Comparison of ENCODE assay signal across 16 cellular contexts in the genomic region with DNA sequence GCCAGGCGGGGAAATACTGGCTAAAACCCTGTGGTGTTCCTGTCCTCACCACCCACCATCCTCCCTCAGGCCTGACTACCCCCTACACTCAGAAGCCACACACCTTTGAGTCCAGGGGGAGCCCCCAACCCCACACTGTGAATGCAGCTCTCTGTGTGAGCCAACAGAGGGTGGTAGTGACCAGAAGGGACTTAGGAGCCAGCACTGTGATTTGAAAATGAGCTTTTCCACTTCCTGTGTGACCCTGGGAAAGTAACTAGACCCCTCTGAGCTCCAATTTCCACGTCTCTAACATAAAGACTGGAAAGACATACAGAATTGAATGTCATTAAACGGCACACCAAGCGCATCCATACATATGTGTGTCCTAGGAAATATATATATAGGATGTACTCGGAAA. TPM values are rescaled to one million over a fixed set of nuclear protein-coding genes. Genes with fewer than 3 reads are reported as not detected.
DNase-seq lines count a peak whose midpoint lies in the region; ATAC-seq, FAIRE-seq and TF ChIP-seq lines count a peak whose summit lies in the region.
"Had no signal": no experiment of that assay in that cellular context is flagged by ENCODE, and none has a peak within 500 bp of the region (broad histone marks: within the 10 kb centered on the region; RNA-seq: fewer than 3 reads in every experiment).

No MANE protein-coding gene starts in this region.

- peak overlapping the region; percentile 56; the same call in 1 of the 2 replicates for H2BK20ac ChIP-seq in H1 (ENCODE audit: low read length)

- H3K4me3 ChIP-seq in HepG2 (replicated peaks in 1 of 3; ENCODE audit: insufficient read depth in 1 of 3, low read depth in 2 of 3, low read length in 3 of 3) (no peak overlapping the region), right lobe of liver (no peak overlapping the region), Loucy (ENCODE audit: low read length, poor library complexity, severe bottlenecking) (no peak overlapping the region), H1 (ENCODE audit: extremely low read depth in 1 of 4, insufficient read depth in 2 of 4, low read depth in 3 of 4, low read length in 4 of 4) (no peak overlapping the region), Peyer's patch (no peak overlapping the region)
- H3K4me3 ChIP-seq: SJCRH30, spleen had no signal

- FAIRE-seq in HepG2 (lab: Jason Lieb, UNC) (no peak), H1 (lab: Jason Lieb, UNC) (no peak)

- H3K79me2 ChIP-seq in HepG2 (ENCODE audit: insufficient read depth, low read length) (no peaks in the 10 kb centered on the region), Loucy (ENCODE audit: insufficient read depth, low read length) (peaks cover 74% of the 10 kb centered on the region; the same call in 1 of the 2 replicates), H1 (ENCODE audit: control insufficient read depth in 1 of 2, insufficient read depth in 2 of 2, low read length in 2 of 2) (no peaks in the 10 kb centered on the region; a peak in 1 of 4 replicates)
- H3K79me2 ChIP-seq: parathyroid adenoma had no signal

- no TSS peak for BruUV-seq in HepG2 (replicated peaks; lab: Mats Ljungman, UMichigan)

- H3K4ac ChIP-seq in H1 (replicated peaks; ENCODE audit: insufficient read length, low read depth, low read length) = no peak overlapping the region

- H4K5ac ChIP-seq in H1 (ENCODE audit: insufficient read length, low read depth, low read length) = no peak overlapping the region

- no peak overlapping the region for H2BK15ac ChIP-seq in H1 (ENCODE audit: low read length)

- H3F3A ChIP-seq in Loucy (ENCODE audit: low read depth) = no peaks in the 10 kb centered on the region

- no peak overlapping the region for H3K23ac ChIP-seq in H1 (ENCODE audit: insufficient read length)

- H2AK5ac ChIP-seq in H1 (ENCODE audit: low read depth, low read length) = no peak overlapping the region

- no peak overlapping the region for H3K56ac ChIP-seq in H1 (replicated peaks; ENCODE audit: insufficient read length, low read depth, low read length)

- no peaks in the 10 kb centered on the region for H3K9me3 ChIP-seq in HepG2 (ENCODE audit: low read length)
- H3K9me3 ChIP-seq in right lobe of liver = no peaks in the 10 kb centered on the region
- no peaks in the 10 kb centered on the region for H3K9me3 ChIP-seq in Loucy (ENCODE audit: insufficient read depth, low read depth, low read length)
- H3K9me3 ChIP-seq in H1 (ENCODE audit: insufficient read depth in 2 of 2, low read depth in 1 of 2, low read length in 1 of 2) = no peaks in the 10 kb centered on the region
- no peaks in the 10 kb centered on the region for H3K9me3 ChIP-seq in Peyer's patch
- H3K9me3 ChIP-seq: SJCRH30, spleen had no signal

- no peaks in the 10 kb centered on the region for H3K79me1 ChIP-seq in H1 (ENCODE audit: low read depth, low read length)

- 19% methylated on average over 5 of the region's 5 CpGs for WGBS in HepG2 (ENCODE audit: low lambda C conversion rate)
- WGBS in right lobe of liver (ENCODE audit: insufficient coverage, low coverage, low lambda C conversion rate, missing lambda C conversion rate) = 72% methylated on average over 4 of the region's 5 CpGs
- WGBS in H1 (ENCODE audit: extremely low coverage in 1 of 2, insufficient coverage in 1 of 2, insufficient read length in 1 of 2, insufficient replicate concordance in 2 of 2, low coverage in 1 of 2, low lambda C conversion rate in 2 of 2, missing lambda C conversion rate in 1 of 2), 2 experiments = 81% methylated on average over 5 of the region's 5 CpGs; no CpG with 5 or more reads in 1 of the 2 experiments

- H2BK120ac ChIP-seq in H1 (replicated peaks; ENCODE audit: low read depth, low read length) = no peak overlapping the region

- no peaks in the 10 kb centered on the region for H3K23me2 ChIP-seq in H1 (ENCODE audit: low read depth, low read length)

- no peak for TF ChIP-seq RAD21 in HepG2 (CRISPR knock-in tag; IDR thresholded peaks at IDR 0.05)
- TF ChIP-seq RAD21 in H1 (IDR thresholded peaks at IDR 0.05 in 1 of 2, conservative IDR thresholded peaks at IDR 0.05 in 1 of 2; ENCODE audit: low read depth in 2 of 2, low read length in 2 of 2) = peak; percentile 61 to 76

- H3K36me3 ChIP-seq in HepG2 (replicated peaks in 1 of 2; ENCODE audit: control insufficient read depth in 1 of 2, insufficient read depth in 2 of 2, low read length in 2 of 2) = no peaks in the 10 kb centered on the region
- H3K36me3 ChIP-seq in right lobe of liver = no peaks in the 10 kb centered on the region
- no peaks in the 10 kb centered on the region for H3K36me3 ChIP-seq in Loucy (ENCODE audit: insufficient read depth, low read length)
- no peaks in the 10 kb centered on the region for H3K36me3 ChIP-seq in H1 (ENCODE audit: control insufficient read depth in 2 of 4, insufficient read depth in 4 of 4, low read length in 3 of 4)
- no peaks in the 10 kb centered on the region for H3K36me3 ChIP-seq in Peyer's patch
- H3K36me3 ChIP-seq: SJCRH30, spleen had no signal

- H3K9me2 ChIP-seq in Loucy (replicated peaks; ENCODE audit: low read depth, low read length) = no peaks in the 10 kb centered on the region

- no peak overlapping the region for H3K4me2 ChIP-seq in HepG2 (ENCODE audit: low read depth, low read length)
- H3K4me2 ChIP-seq in Loucy (ENCODE audit: low read depth, low read length, poor library complexity, severe bottlenecking) = no peak overlapping the region
- no peak overlapping the region for H3K4me2 ChIP-seq in H1 (ENCODE audit: insufficient read depth in 1 of 2, low read depth in 2 of 2, low read length in 2 of 2)

- no peak overlapping the region for H4K8ac ChIP-seq in H1 (ENCODE audit: extremely low read depth, insufficient read depth, low read length)

- 0 out of 3 replicates have a peak, but pooled peaks have one; percentile 16 for ATAC-seq in HepG2
- ATAC-seq in right lobe of liver = no peak

- peaks cover 5% of the 10 kb centered on the region; the same call in 1 of the 2 replicates for H4K20me1 ChIP-seq in HepG2 (ENCODE audit: insufficient read depth, low read length)
- no peaks in the 10 kb centered on the region for H4K20me1 ChIP-seq in Loucy (ENCODE audit: insufficient read depth, low read length, poor library complexity, severe bottlenecking)
- H4K20me1 ChIP-seq in H1 (replicated peaks in 1 of 2; ENCODE audit: control insufficient read depth in 1 of 2, insufficient read depth in 2 of 2, low read length in 2 of 2) = peaks cover 0 to 7% of the 10 kb centered on the region in 2 experiments

- intact Hi-C loops in HepG2 (cut with micrococcal nuclease; ENCODE audit: unreplicated experiment) (no loop called here), right lobe of liver (cut with DNase I) (no loop called here)

- no peak overlapping the region for H2BK5ac ChIP-seq in H1 (ENCODE audit: low read depth, low read length)

- TF ChIP-seq POLR2A in HepG2 (IDR thresholded peaks at IDR 0.05; ENCODE audit: insufficient read depth in 1 of 2, low read depth in 2 of 2, low read length in 2 of 2) = no peak
- no peak for TF ChIP-seq POLR2A in right lobe of liver (IDR thresholded peaks at IDR 0.05)
- no peak for TF ChIP-seq POLR2A in H1 (IDR thresholded peaks at IDR 0.05; ENCODE audit: control extremely low read depth in 1 of 2, low read depth in 2 of 2, low read length in 2 of 2)
- TF ChIP-seq POLR2A in Peyer's patch (IDR thresholded peaks at IDR 0.05) = no peak

- peaks cover 8 to 79% of the 10 kb centered on the region in 2 experiments; a peak in 4 of 5 replicates for H3K27me3 ChIP-seq in HepG2 (ENCODE audit: control insufficient read depth in 1 of 2, insufficient read depth in 2 of 2, low read length in 2 of 2)
- no peaks in the 10 kb centered on the region for H3K27me3 ChIP-seq in right lobe of liver
- H3K27me3 ChIP-seq in Loucy (ENCODE audit: insufficient read depth, low read length, poor library complexity, severe bottlenecking) = no peaks in the 10 kb centered on the region
- H3K27me3 ChIP-seq in H1 (replicated peaks in 1 of 4; ENCODE audit: control insufficient read depth in 3 of 4, extremely low read depth in 1 of 4, insufficient read depth in 3 of 4, low read length in 3 of 4) = no peaks in the 10 kb centered on the region; a peak in 1 of 7 replicates
- no peaks in the 10 kb centered on the region for H3K27me3 ChIP-seq in Peyer's patch
- H3K27me3 ChIP-seq: SJCRH30, spleen had no signal

- in situ Hi-C loops in HepG2 (cut with HindIII; ENCODE audit: extremely low pct_ligation_motif_present, low pct_unique_long_range_greater_than_20kb) = no loop called here

- H3K27ac ChIP-seq in HepG2 (ENCODE audit: extremely low read length, insufficient read depth, low read length) (no peak overlapping the region), right lobe of liver (no peak overlapping the region), H1 (ENCODE audit: low read depth, low read length) (no peak overlapping the region), Peyer's patch (no peak overlapping the region)
- H3K27ac ChIP-seq: parathyroid adenoma, SJCRH30, spleen had no signal

- no peak overlapping the region for H2AFZ ChIP-seq in HepG2 (ENCODE audit: low read length)
- no peak overlapping the region for H2AFZ ChIP-seq in Loucy (ENCODE audit: low read length)
- H2AFZ ChIP-seq in H1 (ENCODE audit: low read length) = no peak overlapping the region
- H2AFZ ChIP-seq: parathyroid adenoma had no signal

- no peak for TF ChIP-seq EP300 in HepG2 (IDR thresholded peaks at IDR 0.05; ENCODE audit: low read depth in 2 of 2, low read length in 2 of 2)
- TF ChIP-seq EP300 in HepG2 (CRISPR knock-in tag; IDR thresholded peaks at IDR 0.05; ENCODE audit: borderline replicate concordance) = no peak
- TF ChIP-seq EP300 in H1 (IDR thresholded peaks at IDR 0.05; ENCODE audit: borderline replicate concordance in 1 of 2, low read depth in 2 of 2, low read length in 2 of 2) = no peak

- no peak overlapping the region for H4K91ac ChIP-seq in H1 (replicated peaks; ENCODE audit: insufficient read length, low read length)

- DNase-seq in HepG2 (ENCODE audit: low spot score) (no peak), right lobe of liver (no peak), H1 (ENCODE audit: low read depth in 1 of 2, low spot score in 2 of 2) (no peak), NK-92 (lab: John Stamatoyannopoulos, UW; ENCODE audit: unreplicated experiment) (no peak), Peyer's patch (no peak), NCI-H2029 treated with DMSO at 0.1 percent for 48 hours (lab: John Stamatoyannopoulos, UW) (no peak), NCI-H187 (lab: John Stamatoyannopoulos, UW) (no peak)
- DNase-seq: erythroblast, Karpas-422, NCI-H1930, NCI-H774, spleen, substantia nigra had no signal

- no peaks in the 10 kb centered on the region for H3K4me1 ChIP-seq in HepG2 (ENCODE audit: insufficient read depth, low read length)
- no peaks in the 10 kb centered on the region for H3K4me1 ChIP-seq in right lobe of liver
- H3K4me1 ChIP-seq in Loucy (ENCODE audit: insufficient read depth, low read length, poor library complexity, severe bottlenecking) = peaks cover 80% of the 10 kb centered on the region
- H3K4me1 ChIP-seq in H1 (replicated peaks in 1 of 4; ENCODE audit: control insufficient read depth in 3 of 4, insufficient read depth in 4 of 4, low read length in 3 of 4) = peaks cover 0 to 36% (median 13%) of the 10 kb centered on the region in 4 experiments; a peak in 6 of 7 replicates
- peaks cover 0 to 22% (median 11%) of the 10 kb centered on the region in 4 donors for H3K4me1 ChIP-seq in Peyer's patch
- H3K4me1 ChIP-seq: parathyroid adenoma, SJCRH30 had no signal

- no peak overlapping the region for H2BK12ac ChIP-seq in H1 (ENCODE audit: low read depth, low read length)

- H3K9ac ChIP-seq in HepG2 (ENCODE audit: insufficient read depth, low read depth, low read length) = no peak overlapping the region
- no peak overlapping the region for H3K9ac ChIP-seq in Loucy (ENCODE audit: low read depth, low read length, poor library complexity, severe bottlenecking)
- no peak overlapping the region for H3K9ac ChIP-seq in H1 (replicated peaks in 1 of 4; ENCODE audit: extremely low read depth in 1 of 4, low read depth in 3 of 4, low read length in 3 of 4)
- H3K9ac ChIP-seq: parathyroid adenoma had no signal

- TF ChIP-seq CTCF in HepG2 (CRISPR knock-in tag; IDR thresholded peaks at IDR 0.05) (peak; percentile 25; the same call in 1 of the 2 replicates), right lobe of liver (IDR thresholded peaks at IDR 0.05) (no peak), Loucy (conservative IDR thresholded peaks at IDR 0.05; ENCODE audit: low read length) (peak; percentile 63), H1 (IDR thresholded peaks at IDR 0.05; ENCODE audit: control extremely low read depth in 1 of 3, insufficient read depth in 1 of 3, low read depth in 1 of 3, low read length in 3 of 3) (peak; percentile 54 to 63 (median 55)), Peyer's patch (IDR thresholded peaks at IDR 0.05) (no peak)

- CTCF ChIA-PET in HepG2 (lab: Yijun Ruan, JAX; ENCODE audit: low intra/inter-chr PET ratio, low total read pairs) = no interaction called here
- CTCF ChIA-PET in H1 (lab: Charles Lee; ENCODE audit: partially characterized antibody) = interaction anchor here (0.6 to 7.7 kb wide), 39 partner anchors 8 to 256 kb away, joined by 3 to 56 read pairs (median 4); a partner anchor contains a TSS

- H3K14ac ChIP-seq in H1 (ENCODE audit: insufficient read length) = no peak overlapping the region

- POLR2A ChIA-PET in HepG2 (lab: Yijun Ruan, JAX) = no interaction called here
- POLR2A ChIA-PET in H1 (lab: Charles Lee; ENCODE audit: partially characterized antibody) = interaction anchor here (0.9 to 1.3 kb wide), 3 partner anchors 18 to 67 kb away, joined by 3 to 8 read pairs (median 3); no protein-coding TSS in a partner anchor

- H3K18ac ChIP-seq in H1 (ENCODE audit: extremely low read depth, low read length) = no peak overlapping the region

RNA-seq across cellular contexts. Expression of a gene that starts 58.7 kb away (rescaled TPM):
- total RNA-seq in HepG2 (2016; rRNA removed; fragmentation: Illumina TruSeq; extraction: Trizol) (not detected in 2 replicates), right lobe of liver (under 1 TPM; 0.11 to 0.46 (median 0.25) TPM), Peyer's patch (1 to 10 TPM in 2 of 4 donors, under 1 TPM in 2; 0.18 to 3.3 (median 1.2) TPM)
- total RNA-seq in HepG2 (2016; cell fraction: cytosol; rRNA removed; fragmentation: Illumina TruSeq; extraction: Trizol; ENCODE audit: low read depth) = 0.18 TPM in 1 of 2 replicates, not detected in the other
- not detected in 2 replicates for total RNA-seq in HepG2 (2016; cell fraction: insoluble cytoplasmic fraction; rRNA removed; fragmentation: Illumina TruSeq; extraction: Trizol)
- not detected in 2 replicates for total RNA-seq in HepG2 (2016; cell fraction: membrane; rRNA removed; fragmentation: Illumina TruSeq; extraction: Trizol)
- total RNA-seq in HepG2 (2016; cell fraction: nucleus; rRNA removed; fragmentation: Illumina TruSeq; extraction: Trizol) = not detected in 2 replicates
- polyA plus RNA-seq in HepG2 (2011; rRNA removed) (not detected in 2 replicates), H1 (2011; rRNA removed) (4.1 and 5.9 TPM in 2 replicates)
- polyA plus RNA-seq in HepG2 (2011; cell fraction: cytosol; rRNA removed) = not detected in 2 replicates
- polyA plus RNA-seq in HepG2 (2011; cell fraction: nucleus; rRNA removed) = not detected in 2 replicates
- not detected in 2 replicates for polyA plus RNA-seq in HepG2 (2012)
- polyA plus RNA-seq in HepG2 (2016; cell fraction: cytosol; fragmentation: Illumina TruSeq; extraction: Trizol; ENCODE audit: low read depth) = not detected in 2 replicates
- not detected in 2 replicates for polyA plus RNA-seq in HepG2 (2016; cell fraction: insoluble cytoplasmic fraction; fragmentation: Illumina TruSeq; extraction: Trizol; ENCODE audit: low read depth)
- polyA plus RNA-seq in HepG2 (2016; cell fraction: membrane; fragmentation: Illumina TruSeq; extraction: Trizol; ENCODE audit: low read depth) = not detected in 2 replicates
- not detected in 2 replicates for polyA plus RNA-seq in HepG2 (2016; cell fraction: nucleus; fragmentation: Illumina TruSeq; extraction: Trizol; ENCODE audit: insufficient read depth, low read depth)
- polyA minus RNA-seq in HepG2 (2011; rRNA and poly(A)+ RNA removed; ENCODE audit: low replicate concordance) = not detected in 2 replicates
- not detected in 2 replicates for polyA minus RNA-seq in HepG2 (2011; cell fraction: cytosol; rRNA and poly(A)+ RNA removed)
- polyA minus RNA-seq in HepG2 (2011; cell fraction: nucleus; rRNA and poly(A)+ RNA removed) = not detected in 2 replicates
- 3.6 and 3.9 TPM in 2 replicates for total RNA-seq in H1 (2021; fragmentation: NEBNext Ultra II Directional; extraction: Animal tissue kit (Norgen Biotek cat#: 25700))
- 2.3 TPM for polyA plus RNA-seq in H1 (2011; cell fraction: cytosol; rRNA removed)
- polyA plus RNA-seq in H1 (2011; cell fraction: nucleus; rRNA removed) = 7.3 TPM
- polyA plus RNA-seq in H1 (2012, experiment 1 of 2) = 5.5 to 10.2 TPM (median 7.5 TPM) in 4 replicates
- polyA plus RNA-seq in H1 (2012, experiment 2 of 2) = 3.6 TPM
- polyA plus RNA-seq in H1 (2013, experiment 1 of 2) = 2.6 TPM
- 2.0 TPM for polyA plus RNA-seq in H1 (2013, experiment 2 of 2)
- polyA minus RNA-seq in H1 (2011; rRNA and poly(A)+ RNA removed) = 6.8 and 8.4 TPM in 2 replicates
- 10.9 TPM for polyA minus RNA-seq in H1 (2011; cell fraction: cytosol; rRNA and poly(A)+ RNA removed)
- 13.8 TPM for polyA minus RNA-seq in H1 (2011; cell fraction: nucleus; rRNA and poly(A)+ RNA removed)

Comparison
In these comparisons a context has a peak if more than half of its experiments do, and no peak if none do; other contexts are left out.
1. CTCF ChIP-seq: peak in HepG2 (single experiment), Loucy (single experiment) and H1 (3 of 3); none in right lobe of liver (0 of 4) and Peyer's patch (0 of 6).